15 cellular contexts compared by ENCODE assay signal in genomic region chr4:108203377-108203776, GRCh38. TPM values are rescaled to one million over a fixed set of nuclear protein-coding genes. Genes with fewer than 3 reads are reported as not detected.
DNase-seq lines count a peak whose midpoint lies in the region; ATAC-seq and TF ChIP-seq lines count a peak whose summit lies in the region.
"Had no signal": no experiment of that assay in that cellular context is flagged by ENCODE, and none has a peak within 500 bp of the region (broad histone marks: within the 10 kb centered on the region; RNA-seq: fewer than 3 reads in every experiment).

No MANE protein-coding gene starts in this region.

- H3K4me2 ChIP-seq in osteoblast (ENCODE audit: insufficient read depth, low read length): no peak overlapping the region
- H3K4me2 ChIP-seq: A549 had no signal

- H3K27me3 ChIP-seq in osteoblast (ENCODE audit: insufficient read depth, low read length): no peaks in the 10 kb centered on the region
- H3K27me3 ChIP-seq: BE2C had no signal

- H3K36me3 Mint-ChIP-seq in stimulated activated naive CD8-positive, alpha-beta T cell treated with anti-CD3 and anti-CD28 coated beads, Interleukin-15, Interleukin-2, amounts not matched to agents 100 ng/mL and 50 ng/mL, for 24 hours (ENCODE audit: low read depth): no peaks in the 10 kb centered on the region
- peaks cover 2% of the 10 kb centered on the region for H3K36me3 Mint-ChIP-seq in activated naive CD8-positive, alpha-beta T cell treated with anti-CD3 and anti-CD28 coated beads, Interleukin-2, amount 50 U/mL, for 24 hours (ENCODE audit: low read depth)
- no peaks in the 10 kb centered on the region for H3K36me3 Mint-ChIP-seq in osteocyte (ENCODE audit: unreplicated experiment)
- H3K36me3 Mint-ChIP-seq: CD4-positive, alpha-beta memory T cell had no signal

- H3K9me3 ChIP-seq in osteoblast (ENCODE audit: low read depth, low read length): no peaks in the 10 kb centered on the region
- H3K9me3 ChIP-seq: A549, BE2C had no signal

- H3K4me3 ChIP-seq in osteoblast (ENCODE audit: insufficient read depth, low read length): no peak overlapping the region
- H3K4me3 ChIP-seq: A549, GM12878 had no signal

- peak overlapping the region; percentile 2 for H3K27ac Mint-ChIP-seq in stimulated activated naive CD8-positive, alpha-beta T cell treated with anti-CD3 and anti-CD28 coated beads, Interleukin-15, Interleukin-2, amounts not matched to agents 100 ng/mL and 50 ng/mL, for 24 hours
- H3K27ac Mint-ChIP-seq in stimulated activated naive CD8-positive, alpha-beta T cell treated with anti-CD3 and anti-CD28 coated beads, Interleukin-15, amount 100 ng/mL, for 72 hours: no peak overlapping the region
- H3K27ac Mint-ChIP-seq in activated naive CD8-positive, alpha-beta T cell treated with anti-CD3 and anti-CD28 coated beads, Interleukin-2, amount 50 U/mL, for 24 hours: peak overlapping the region; percentile 59
- no peak overlapping the region for H3K27ac Mint-ChIP-seq in osteocyte (ENCODE audit: unreplicated experiment)
- H3K27ac Mint-ChIP-seq: CD4-positive, alpha-beta memory T cell had no signal

- no peaks in the 10 kb centered on the region for H3K79me2 ChIP-seq in osteoblast (ENCODE audit: insufficient read depth, low read length)

- no peaks in the 10 kb centered on the region for H3K9me3 Mint-ChIP-seq in stimulated activated naive CD8-positive, alpha-beta T cell treated with anti-CD3 and anti-CD28 coated beads, Interleukin-15, Interleukin-2, amounts not matched to agents 100 ng/mL and 50 ng/mL, for 24 hours
- H3K9me3 Mint-ChIP-seq in stimulated activated naive CD8-positive, alpha-beta T cell treated with anti-CD3 and anti-CD28 coated beads, Interleukin-15, amount 100 ng/mL, for 72 hours: no peaks in the 10 kb centered on the region
- no peaks in the 10 kb centered on the region for H3K9me3 Mint-ChIP-seq in activated naive CD8-positive, alpha-beta T cell treated with anti-CD3 and anti-CD28 coated beads, Interleukin-2, amount 50 U/mL, for 24 hours
- H3K9me3 Mint-ChIP-seq in osteocyte (ENCODE audit: unreplicated experiment): no peaks in the 10 kb centered on the region
- H3K9me3 Mint-ChIP-seq: CD4-positive, alpha-beta memory T cell had no signal

- H3K27me3 Mint-ChIP-seq in stimulated activated naive CD8-positive, alpha-beta T cell treated with anti-CD3 and anti-CD28 coated beads, Interleukin-15, Interleukin-2, amounts not matched to agents 100 ng/mL and 50 ng/mL, for 24 hours: no peaks in the 10 kb centered on the region
- no peaks in the 10 kb centered on the region for H3K27me3 Mint-ChIP-seq in stimulated activated naive CD8-positive, alpha-beta T cell treated with anti-CD3 and anti-CD28 coated beads, Interleukin-15, amount 100 ng/mL, for 72 hours
- H3K27me3 Mint-ChIP-seq in activated naive CD8-positive, alpha-beta T cell treated with anti-CD3 and anti-CD28 coated beads, Interleukin-2, amount 50 U/mL, for 24 hours: no peaks in the 10 kb centered on the region
- H3K27me3 Mint-ChIP-seq in osteocyte (ENCODE audit: unreplicated experiment): peaks cover 23% of the 10 kb centered on the region
- H3K27me3 Mint-ChIP-seq: CD4-positive, alpha-beta memory T cell had no signal

- H3K36me3 ChIP-seq in osteoblast (ENCODE audit: insufficient read depth, low read length): no peaks in the 10 kb centered on the region
- H3K36me3 ChIP-seq: BE2C had no signal

- ATAC-seq in stimulated activated naive CD8-positive, alpha-beta T cell treated with anti-CD3 and anti-CD28 coated beads, Interleukin-15, amount 100 ng/mL, for 72 hours: no peak
- no peak for ATAC-seq in activated naive CD8-positive, alpha-beta T cell treated with anti-CD3 and anti-CD28 coated beads, Interleukin-2, amount 50 U/mL, for 24 hours
- ATAC-seq: A549, GM12878, HCT116, HepG2 had no signal

- H3K4me1 Mint-ChIP-seq in stimulated activated naive CD8-positive, alpha-beta T cell treated with anti-CD3 and anti-CD28 coated beads, Interleukin-15, Interleukin-2, amounts not matched to agents 100 ng/mL and 50 ng/mL, for 24 hours (ENCODE audit: low read depth): peaks cover 30% of the 10 kb centered on the region
- H3K4me1 Mint-ChIP-seq in stimulated activated naive CD8-positive, alpha-beta T cell treated with anti-CD3 and anti-CD28 coated beads, Interleukin-15, amount 100 ng/mL, for 72 hours: peaks cover 37% of the 10 kb centered on the region
- peaks cover 30% of the 10 kb centered on the region for H3K4me1 Mint-ChIP-seq in activated naive CD8-positive, alpha-beta T cell treated with anti-CD3 and anti-CD28 coated beads, Interleukin-2, amount 50 U/mL, for 24 hours
- H3K4me1 Mint-ChIP-seq in osteocyte (ENCODE audit: unreplicated experiment): no peaks in the 10 kb centered on the region

- H4K20me1 ChIP-seq in osteoblast (ENCODE audit: insufficient read depth, low read length): no peaks in the 10 kb centered on the region

- no peak overlapping the region for H2AFZ ChIP-seq in osteoblast (ENCODE audit: low read length)

- no peak overlapping the region for H3K27ac ChIP-seq in osteoblast (ENCODE audit: low read depth, low read length)
- H3K27ac ChIP-seq: A549, C4-2B had no signal

- no peak overlapping the region for H3K4me3 Mint-ChIP-seq in stimulated activated naive CD8-positive, alpha-beta T cell treated with anti-CD3 and anti-CD28 coated beads, Interleukin-15, Interleukin-2, amounts not matched to agents 100 ng/mL and 50 ng/mL, for 24 hours
- no peak overlapping the region for H3K4me3 Mint-ChIP-seq in stimulated activated naive CD8-positive, alpha-beta T cell treated with anti-CD3 and anti-CD28 coated beads, Interleukin-15, amount 100 ng/mL, for 72 hours
- H3K4me3 Mint-ChIP-seq in activated naive CD8-positive, alpha-beta T cell treated with anti-CD3 and anti-CD28 coated beads, Interleukin-2, amount 50 U/mL, for 24 hours: no peak overlapping the region
- no peak overlapping the region for H3K4me3 Mint-ChIP-seq in osteocyte (ENCODE audit: unreplicated experiment)
- H3K4me3 Mint-ChIP-seq: CD4-positive, alpha-beta memory T cell had no signal

- H3K4me1 ChIP-seq in osteoblast (ENCODE audit: insufficient read depth, low read length): peaks cover 2% of the 10 kb centered on the region
- H3K4me1 ChIP-seq: A549, BE2C had no signal

- no peak for TF ChIP-seq CTCF in osteoblast (IDR thresholded peaks at IDR 0.05; ENCODE audit: extremely low read depth, low read depth, low read length)
- no peak for TF ChIP-seq CTCF in osteocyte (IDR thresholded peaks at IDR 0.05)

- DNase-seq in stimulated activated naive CD8-positive, alpha-beta T cell treated with anti-CD3 and anti-CD28 coated beads, Interleukin-15, amount 100 ng/mL, for 72 hours: no peak
- no peak for DNase-seq in activated naive CD8-positive, alpha-beta T cell treated with anti-CD3 and anti-CD28 coated beads, Interleukin-2, amount 50 U/mL, for 24 hours
- peak; percentile 41 for DNase-seq in osteoblast (ENCODE audit: insufficient read length, low spot score, missing footprints)
- DNase-seq in osteocyte (ENCODE audit: extremely low spot score, unreplicated experiment): no peak
- no peak for DNase-seq in H4 (ENCODE audit: low spot score)
- DNase-seq in NCI-H146 (lab: John Stamatoyannopoulos, UW): no peak
- DNase-seq: BE2C; CD4-positive, alpha-beta memory T cell had no signal

RNA-seq across cellular contexts. Expression of gene LEF1, which starts 34.6 kb away (rescaled TPM):
- total RNA-seq in osteoblast (5.8 and 7.7 TPM in 2 replicates), osteocyte (1.7 and 3.1 TPM in 2 replicates)
- total RNA-seq in H4 (2014; rRNA removed; shearing (Covaris generic)): 33.0 and 37.2 TPM in 2 replicates
- total RNA-seq: G401 had no signal

Comparison
In these comparisons a context has a peak if more than half of its experiments do, and no peak if none do; other contexts are left out.
1. H3K27ac Mint-ChIP-seq: peak in stimulated activated naive CD8-positive, alpha-beta T cell treated with anti-CD3 and anti-CD28 coated beads, Interleukin-15, Interleukin-2, amounts not matched to agents 100 ng/mL and 50 ng/mL, for 24 hours (single experiment) and activated naive CD8-positive, alpha-beta T cell treated with anti-CD3 and anti-CD28 coated beads, Interleukin-2, amount 50 U/mL, for 24 hours (single experiment); none in stimulated activated naive CD8-positive, alpha-beta T cell treated with anti-CD3 and anti-CD28 coated beads, Interleukin-15, amount 100 ng/mL, for 72 hours (0 of 2) and osteocyte (single experiment).